Comparison of ENCODE assay signal across 11 cellular contexts in genomic region chr3:38005076-38006020, GRCh38. TPM values are rescaled to one million over a fixed set of nuclear protein-coding genes. Genes with fewer than 3 reads are reported as not detected.
DNase-seq lines count a peak whose midpoint lies in the region; ATAC-seq and TF ChIP-seq lines count a peak whose summit lies in the region.
"Had no signal": no experiment of that assay in that cellular context is flagged by ENCODE, and none has a peak within 500 bp of the region (broad histone marks: within the 10 kb centered on the region; RNA-seq: fewer than 3 reads in every experiment).

No MANE protein-coding gene starts in this region.

- H2AFZ ChIP-seq in MM.1S (ENCODE audit: low read length) = no peak overlapping the region

- peaks cover 21% of the 10 kb centered on the region for H3K4me1 Mint-ChIP-seq in stimulated activated naive CD8-positive, alpha-beta T cell treated with anti-CD3 and anti-CD28 coated beads, Interleukin-15, amount 100 ng/mL, for 72 hours

- no peaks in the 10 kb centered on the region for H3K9me2 ChIP-seq in MM.1S (replicated peaks; ENCODE audit: insufficient read depth, low read length)

- no peaks in the 10 kb centered on the region for H3F3A ChIP-seq in MM.1S (ENCODE audit: insufficient read depth, low read length)

- no peaks in the 10 kb centered on the region for H3K9me3 ChIP-seq in SJCRH30 (replicated peaks)
- no peaks in the 10 kb centered on the region for H3K9me3 ChIP-seq in lower lobe of right lung
- H3K9me3 ChIP-seq in MM.1S (replicated peaks; ENCODE audit: insufficient read depth, low read length) = no peaks in the 10 kb centered on the region
- H3K9me3 ChIP-seq: upper lobe of left lung had no signal

- no peak overlapping the region for H3K4me3 ChIP-seq in SJCRH30
- no peak overlapping the region for H3K4me3 ChIP-seq in lower lobe of right lung
- H3K4me3 ChIP-seq in MM.1S (ENCODE audit: low read length) = no peak overlapping the region
- H3K4me3 ChIP-seq: upper lobe of left lung had no signal

- H3K79me2 ChIP-seq in MM.1S (ENCODE audit: low read length) = no peaks in the 10 kb centered on the region

- H3K27me3 Mint-ChIP-seq in stimulated activated naive CD8-positive, alpha-beta T cell treated with anti-CD3 and anti-CD28 coated beads, Interleukin-15, amount 100 ng/mL, for 72 hours = no peaks in the 10 kb centered on the region
- H3K27me3 Mint-ChIP-seq: IgD-negative memory B cell had no signal

- H3K4me1 ChIP-seq in SJCRH30 (peaks cover 3% of the 10 kb centered on the region; the same call in 1 of the 2 replicates), lower lobe of right lung (peaks cover 12% of the 10 kb centered on the region), MM.1S (ENCODE audit: low read length) (no peaks in the 10 kb centered on the region)

- no peak overlapping the region for H3K4me3 Mint-ChIP-seq in stimulated activated naive CD8-positive, alpha-beta T cell treated with anti-CD3 and anti-CD28 coated beads, Interleukin-15, amount 100 ng/mL, for 72 hours
- H3K4me3 Mint-ChIP-seq: IgD-negative memory B cell, nephron had no signal

- H3K9me3 Mint-ChIP-seq in activated naive CD4-positive, alpha-beta T cell treated with anti-CD3 and anti-CD28 coated beads, Interleukin-2, amount 50 U/mL, for 72 hours = no peaks in the 10 kb centered on the region
- no peaks in the 10 kb centered on the region for H3K9me3 Mint-ChIP-seq in stimulated activated naive CD8-positive, alpha-beta T cell treated with anti-CD3 and anti-CD28 coated beads, Interleukin-15, amount 100 ng/mL, for 72 hours
- H3K9me3 Mint-ChIP-seq: IgD-negative memory B cell, nephron had no signal

- H3K27me3 ChIP-seq in SJCRH30 (no peaks in the 10 kb centered on the region), lower lobe of right lung (ENCODE audit: low read depth) (no peaks in the 10 kb centered on the region), MM.1S (replicated peaks; ENCODE audit: insufficient read depth, low read length) (no peaks in the 10 kb centered on the region)
- H3K27me3 ChIP-seq: upper lobe of left lung had no signal

- TF ChIP-seq CTCF in lower lobe of right lung (IDR thresholded peaks at IDR 0.05) (no peak), MM.1S (IDR thresholded peaks at IDR 0.05; ENCODE audit: low read length) (no peak)

- no peaks in the 10 kb centered on the region for H3K36me3 Mint-ChIP-seq in activated naive CD4-positive, alpha-beta T cell treated with anti-CD3 and anti-CD28 coated beads, Interleukin-2, amount 50 U/mL, for 72 hours
- H3K36me3 Mint-ChIP-seq: IgD-negative memory B cell had no signal

- H4K20me1 ChIP-seq in MM.1S (ENCODE audit: insufficient read depth, low read length) = no peaks in the 10 kb centered on the region

- no peak overlapping the region for H3K27ac ChIP-seq in SJCRH30
- H3K27ac ChIP-seq in cingulate gyrus (ENCODE audit: low read depth, low read length) = peak overlapping the region; percentile 90
- no peak overlapping the region for H3K27ac ChIP-seq in lower lobe of right lung
- no peak overlapping the region for H3K27ac ChIP-seq in MM.1S (ENCODE audit: low read length)

- DNase-seq in SJCRH30 = peak; percentile 27 to 46
- DNase-seq in lower lobe of right lung = peak; percentile 46
- DNase-seq in superior temporal gyrus (ENCODE audit: extremely low spot score) = peak; percentile 94
- no peak for DNase-seq in MM.1S
- DNase-seq in activated naive CD4-positive, alpha-beta T cell treated with anti-CD3 and anti-CD28 coated beads, Interleukin-2, amount 50 U/mL, for 72 hours (ENCODE audit: low spot score in 2 of 2) = no peak
- DNase-seq in stimulated activated naive CD8-positive, alpha-beta T cell treated with anti-CD3 and anti-CD28 coated beads, Interleukin-15, amount 100 ng/mL, for 72 hours = no peak

- no peak overlapping the region for H3K9ac ChIP-seq in MM.1S (ENCODE audit: low read length)

- H3K27ac Mint-ChIP-seq in activated naive CD4-positive, alpha-beta T cell treated with anti-CD3 and anti-CD28 coated beads, Interleukin-2, amount 50 U/mL, for 72 hours = no peak overlapping the region
- H3K27ac Mint-ChIP-seq in stimulated activated naive CD8-positive, alpha-beta T cell treated with anti-CD3 and anti-CD28 coated beads, Interleukin-15, amount 100 ng/mL, for 72 hours = peak overlapping the region in 1 of 2 donors; percentile 63

- intact Hi-C loops in lower lobe of right lung (cut with DNase I) = no loop called here

- H3K4me2 ChIP-seq in MM.1S (ENCODE audit: low read depth, low read length) = no peak overlapping the region

- ATAC-seq in lower lobe of right lung = no peak
- no peak for ATAC-seq in activated naive CD4-positive, alpha-beta T cell treated with anti-CD3 and anti-CD28 coated beads, Interleukin-2, amount 50 U/mL, for 72 hours
- ATAC-seq in GM21528 (IDR thresholded peaks at IDR 0.05; ENCODE audit: low FRiP score, unreplicated experiment) = no peak
- ATAC-seq in stimulated activated naive CD8-positive, alpha-beta T cell treated with anti-CD3 and anti-CD28 coated beads, Interleukin-15, amount 100 ng/mL, for 72 hours = no peak

- H3K36me3 ChIP-seq in SJCRH30 = no peaks in the 10 kb centered on the region
- peaks cover 59% of the 10 kb centered on the region for H3K36me3 ChIP-seq in lower lobe of right lung
- H3K36me3 ChIP-seq in MM.1S (replicated peaks; ENCODE audit: insufficient read depth, low read length) = no peaks in the 10 kb centered on the region

RNA-seq across cellular contexts. Expression of gene VILL, which starts 14.8 kb away (rescaled TPM):
- 0.06 TPM in 1 of 2 replicates, not detected in the other for total RNA-seq in SJCRH30 (2014; rRNA removed; shearing (Covaris generic))
- total RNA-seq in lower lobe of right lung = 12.5 TPM
- total RNA-seq in activated naive CD4-positive, alpha-beta T cell treated with anti-CD3 and anti-CD28 coated beads, Interleukin-2, amount 50 U/mL, for 72 hours = 10 to 100 TPM; 13.2 to 13.8 TPM

RNA-seq across cellular contexts. Expression of gene PLCD1, which starts 24.1 kb away (rescaled TPM):
- total RNA-seq in SJCRH30 (2014; rRNA removed; shearing (Covaris generic)) = 0.94 and 1.3 TPM in 2 replicates
- total RNA-seq in lower lobe of right lung = 30.1 TPM
- 10 to 100 TPM; 10.0 to 18.5 TPM for total RNA-seq in activated naive CD4-positive, alpha-beta T cell treated with anti-CD3 and anti-CD28 coated beads, Interleukin-2, amount 50 U/mL, for 72 hours

RNA-seq across cellular contexts. Expression of gene DLEC1, which starts 33.7 kb away (rescaled TPM):
- total RNA-seq in SJCRH30 (2014; rRNA removed; shearing (Covaris generic)) = not detected in 2 replicates
- total RNA-seq in lower lobe of right lung = 15.0 TPM
- 1 to 10 TPM in 1 of 2 donors, under 1 TPM in 1; 0.18 to 1.9 TPM for total RNA-seq in activated naive CD4-positive, alpha-beta T cell treated with anti-CD3 and anti-CD28 coated beads, Interleukin-2, amount 50 U/mL, for 72 hours

Comparison
In these comparisons a context has a peak if more than half of its experiments do, and no peak if none do; other contexts are left out.
1. DNase-seq: peak in SJCRH30 (2 of 2), lower lobe of right lung (single experiment) and superior temporal gyrus (single experiment); none in MM.1S (single experiment), activated naive CD4-positive, alpha-beta T cell treated with anti-CD3 and anti-CD28 coated beads, Interleukin-2, amount 50 U/mL, for 72 hours (0 of 2) and stimulated activated naive CD8-positive, alpha-beta T cell treated with anti-CD3 and anti-CD28 coated beads, Interleukin-15, amount 100 ng/mL, for 72 hours (0 of 2).
2. RNA of gene VILL, which starts 14.8 kb away (total RNA-seq): 13.2 to 13.8 TPM in activated naive CD4-positive, alpha-beta T cell treated with anti-CD3 and anti-CD28 coated beads, Interleukin-2, amount 50 U/mL, for 72 hours and 12.5 TPM in lower lobe of right lung (single experiment); 0.06 TPM in SJCRH30; every median in the first group is over 10 times any median in the second.